Comparison of ENCODE assay signal across 12 cellular contexts in the genomic region with DNA sequence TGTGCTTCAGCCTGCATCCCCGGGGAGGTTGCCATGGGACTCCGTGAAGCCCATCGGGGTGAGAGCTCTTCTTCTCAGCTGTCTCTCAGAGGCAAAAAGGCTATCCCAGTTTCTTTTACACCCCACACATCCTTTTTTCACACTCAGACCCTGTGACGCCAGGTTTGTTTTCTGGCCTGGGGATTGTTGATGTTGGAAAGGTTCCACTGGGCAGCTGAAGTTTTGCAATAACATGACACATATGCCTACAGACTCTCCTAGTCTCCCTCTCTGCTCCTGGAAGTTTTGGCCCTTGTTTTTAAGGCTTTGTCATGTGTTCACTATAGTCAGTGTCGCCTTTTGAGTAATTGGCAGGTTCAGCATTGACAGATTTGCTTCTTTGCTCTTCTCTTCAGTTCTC.
DNase-seq lines count a peak whose midpoint lies in the region; ATAC-seq, FAIRE-seq and TF ChIP-seq lines count a peak whose summit lies in the region.
"Had no signal": no experiment of that assay in that cellular context is flagged by ENCODE, and none has a peak within 500 bp of the region (broad histone marks: within the 10 kb centered on the region; RNA-seq: fewer than 3 reads in every experiment).

No MANE protein-coding gene starts in this region.

- in situ Hi-C loops in HepG2 (cut with HindIII; ENCODE audit: extremely low pct_ligation_motif_present, low pct_unique_long_range_greater_than_20kb), result no loop called here

- no TSS peak for BruUV-seq in HepG2 (replicated peaks; lab: Mats Ljungman, UMichigan)

- DNase-seq in AG08396 (ENCODE audit: low spot score) (peak; percentile 26), NCI-H226 (peak; percentile 35), bronchial epithelial cell (ENCODE audit: low read depth) (peak; percentile 98), HepG2 (ENCODE audit: low spot score) (peak; percentile 47), erythroblast (lab: John Stamatoyannopoulos, UW) (no peak), D341Med (ENCODE audit: low spot score) (no peak)
- DNase-seq: activated T-cell treated with anti-CD3 and anti-CD28 coated beads for 4 hours, caudate nucleus had no signal

- TF ChIP-seq EP300 in HepG2 (IDR thresholded peaks at IDR 0.05; ENCODE audit: low read depth in 2 of 2, low read length in 2 of 2) (no peak), HepG2 (CRISPR knock-in tag; IDR thresholded peaks at IDR 0.05; ENCODE audit: borderline replicate concordance) (no peak)

- H3K4me3 ChIP-seq in bronchial epithelial cell (ENCODE audit: low read depth, low read length) (no peak overlapping the region), HepG2 (replicated peaks in 1 of 3; ENCODE audit: insufficient read depth in 1 of 3, low read depth in 2 of 3, low read length in 3 of 3) (no peak overlapping the region)

- H4K20me1 ChIP-seq in HepG2 (ENCODE audit: insufficient read depth, low read length), result no peaks in the 10 kb centered on the region

- intact Hi-C loops in HepG2 (cut with micrococcal nuclease; ENCODE audit: unreplicated experiment), result no loop called here

- peaks cover 35% of the 10 kb centered on the region for H3K4me1 ChIP-seq in HepG2 (ENCODE audit: insufficient read depth, low read length)

- H3K36me3 ChIP-seq in bronchial epithelial cell (ENCODE audit: control insufficient read depth, insufficient read depth, low read length) (no peaks in the 10 kb centered on the region), HepG2 (replicated peaks in 1 of 2; ENCODE audit: control insufficient read depth in 1 of 2, insufficient read depth in 2 of 2, low read length in 2 of 2) (peaks cover 2 to 5% of the 10 kb centered on the region in 2 experiments; a peak in 3 of 5 replicates)

- WGBS in HepG2 (ENCODE audit: low lambda C conversion rate), result 62% methylated on average over 5 of the region's 5 CpGs

- H3K79me2 ChIP-seq in HepG2 (ENCODE audit: insufficient read depth, low read length), result no peaks in the 10 kb centered on the region

- no peak overlapping the region for H3K9ac ChIP-seq in HepG2 (ENCODE audit: insufficient read depth, low read depth, low read length)

- CTCF ChIA-PET in HepG2 (lab: Yijun Ruan, JAX; ENCODE audit: low intra/inter-chr PET ratio, low total read pairs), result no interaction called here

- POLR2A ChIA-PET in HepG2 (lab: Yijun Ruan, JAX), result no interaction called here

- ATAC-seq in HepG2, result no peak
- no peak for ATAC-seq in HG03442 (IDR thresholded peaks at IDR 0.05; ENCODE audit: unreplicated experiment)
- no peak for ATAC-seq in GM19463 (IDR thresholded peaks at IDR 0.05; ENCODE audit: unreplicated experiment)

- H3K27ac ChIP-seq in HepG2 (ENCODE audit: extremely low read length, insufficient read depth, low read length), result no peak overlapping the region
- H3K27ac ChIP-seq: HL-60 had no signal

- no peak overlapping the region for H3K4me2 ChIP-seq in HepG2 (ENCODE audit: low read depth, low read length)

- H3K27me3 ChIP-seq in bronchial epithelial cell (ENCODE audit: control insufficient read depth, insufficient read depth, low read length) (no peaks in the 10 kb centered on the region), HepG2 (ENCODE audit: control insufficient read depth in 1 of 2, insufficient read depth in 2 of 2, low read length in 2 of 2) (no peaks in the 10 kb centered on the region)

- H2AFZ ChIP-seq in HepG2 (ENCODE audit: low read length), result no peak overlapping the region

- no peaks in the 10 kb centered on the region for H3K9me3 ChIP-seq in HepG2 (ENCODE audit: low read length)

- no peak for TF ChIP-seq CTCF in bronchial epithelial cell (IDR thresholded peaks at IDR 0.05; ENCODE audit: insufficient read depth, low read length, severe bottlenecking)
- TF ChIP-seq CTCF in HepG2 (CRISPR knock-in tag; IDR thresholded peaks at IDR 0.05), result no peak

- FAIRE-seq in bronchial epithelial cell (lab: Jason Lieb, UNC), result peak; percentile 94
- peak; percentile 53 for FAIRE-seq in HepG2 (lab: Jason Lieb, UNC)
- FAIRE-seq: TTC549 had no signal

- TF ChIP-seq POLR2A in HepG2 (IDR thresholded peaks at IDR 0.05; ENCODE audit: insufficient read depth in 1 of 2, low read depth in 2 of 2, low read length in 2 of 2) (no peak), erythroblast (IDR thresholded peaks at IDR 0.05; ENCODE audit: low read length) (no peak)

- TF ChIP-seq RAD21 in HepG2 (CRISPR knock-in tag; IDR thresholded peaks at IDR 0.05), result no peak

TF ChIP-seq in HepG2, 621 proteins besides CTCF, POLR2A, EP300 and RAD21 (continues in another document):
- TF ChIP-seq SOX5 (CRISPR knock-in tag; IDR thresholded peaks at IDR 0.05; ENCODE audit: borderline replicate concordance) (no peak), MATR3 (CRISPR knock-in tag; IDR thresholded peaks at IDR 0.05) (no peak), FOXK2 (IDR thresholded peaks at IDR 0.05) (no peak), ZNF607 (CRISPR knock-in tag; IDR thresholded peaks at IDR 0.05; ENCODE audit: borderline replicate concordance) (no peak), RELA (CRISPR knock-in tag; IDR thresholded peaks at IDR 0.05) (no peak), SNAI1 (CRISPR knock-in tag; IDR thresholded peaks at IDR 0.05; ENCODE audit: borderline replicate concordance) (no peak), HMGA1 (CRISPR knock-in tag; conservative IDR thresholded peaks at IDR 0.05) (no peak), FOSL2 (CRISPR knock-in tag; IDR thresholded peaks at IDR 0.05) (peak; percentile 33; the same call in 1 of the 2 replicates), ZNF749 (CRISPR knock-in tag; IDR thresholded peaks at IDR 0.05; ENCODE audit: borderline replicate concordance) (no peak), CCAR2 (optimal IDR thresholded peaks at IDR 0.05; ENCODE audit: low read depth, low read length) (no peak), BRD4 (CRISPR knock-in tag; IDR thresholded peaks at IDR 0.05) (no peak), ZNF142 (CRISPR knock-in tag; IDR thresholded peaks at IDR 0.05) (no peak), ZNF570 (CRISPR knock-in tag; IDR thresholded peaks at IDR 0.05; ENCODE audit: borderline replicate concordance) (no peak), USF2 (IDR thresholded peaks at IDR 0.05; ENCODE audit: low read depth, low read length) (no peak), USF2 (CRISPR knock-in tag; IDR thresholded peaks at IDR 0.05; ENCODE audit: borderline replicate concordance) (no peak), NFIB (CRISPR knock-in tag; IDR thresholded peaks at IDR 0.05; ENCODE audit: borderline replicate concordance) (no peak), ZNF614 (CRISPR knock-in tag; IDR thresholded peaks at IDR 0.05; ENCODE audit: borderline replicate concordance) (no peak), MYNN (CRISPR knock-in tag; IDR thresholded peaks at IDR 0.05; ENCODE audit: low read depth) (no peak)

Comparison
In these comparisons a context has a peak if more than half of its experiments do, and no peak if none do; other contexts are left out.
1. DNase-seq: peak in AG08396 (single experiment), NCI-H226 (single experiment), bronchial epithelial cell (single experiment) and HepG2 (single experiment); none in erythroblast (0 of 2) and D341Med (single experiment).